Comparison of ENCODE assay signal across 9 cellular contexts in the genomic region with DNA sequence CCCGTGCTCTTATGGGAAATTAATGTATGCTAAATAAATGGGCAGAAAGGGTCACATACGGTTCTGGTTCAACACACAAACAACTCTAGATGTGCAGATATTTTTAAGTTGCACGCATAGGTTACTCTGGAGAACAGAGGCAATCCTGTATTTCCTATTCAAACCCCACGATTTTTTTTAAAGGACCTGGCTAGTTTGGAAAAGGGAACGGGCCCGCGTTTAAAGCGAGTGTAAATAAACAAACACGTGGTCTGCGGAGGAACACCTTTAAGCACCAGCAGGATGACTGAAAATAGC. TPM values are rescaled to one million over a fixed set of nuclear protein-coding genes. Genes with fewer than 3 reads are reported as not detected.
DNase-seq lines count a peak whose midpoint lies in the region; ATAC-seq and TF ChIP-seq lines count a peak whose summit lies in the region.
"Had no signal": no experiment of that assay in that cellular context is flagged by ENCODE, and none has a peak within 500 bp of the region (broad histone marks: within the 10 kb centered on the region; RNA-seq: fewer than 3 reads in every experiment).

No MANE protein-coding gene starts in this region.

- no peaks in the 10 kb centered on the region for H3K9me3 ChIP-seq in CD8-positive, alpha-beta T cell (ENCODE audit: low read length)
- H3K9me3 ChIP-seq in MG63, result no peaks in the 10 kb centered on the region

- no peaks in the 10 kb centered on the region for H3K9me3 Mint-ChIP-seq in CD8-positive, alpha-beta T cell
- no peaks in the 10 kb centered on the region for H3K9me3 Mint-ChIP-seq in natural killer cell treated with Interleukin-12 subunit alpha and Interleukin-12 subunit beta and Interleukin-15 and Interleukin-18, amount 100 ng/mL, for 72 hours

- no peak for ATAC-seq in CD8-positive, alpha-beta T cell
- ATAC-seq in GM21717 (IDR thresholded peaks at IDR 0.05; ENCODE audit: unreplicated experiment), result peak; percentile 30
- no peak for ATAC-seq in natural killer cell treated with Interleukin-12 subunit alpha and Interleukin-12 subunit beta and Interleukin-15 and Interleukin-18, amount 100 ng/mL, for 72 hours

- peak overlapping the region; percentile 72 for H3K27ac ChIP-seq in CD8-positive, alpha-beta T cell (ENCODE audit: low read depth, low read length)
- peak overlapping the region; percentile 73 to 85 for H3K27ac ChIP-seq in coronary artery

- peak overlapping the region; percentile 95 for H3K4me3 Mint-ChIP-seq in CD8-positive, alpha-beta T cell
- H3K4me3 Mint-ChIP-seq in natural killer cell treated with Interleukin-12 subunit alpha and Interleukin-12 subunit beta and Interleukin-15 and Interleukin-18, amount 100 ng/mL, for 72 hours, result peak overlapping the region; percentile 95

- CTCF ChIA-PET in CD8-positive, alpha-beta T cell (lab: Charles Lee), result interaction anchor here (1.5 kb wide), 1 partner anchor 12 kb away, joined by 4 read pairs; no protein-coding TSS in a partner anchor
- CTCF ChIA-PET in GM10248 (lab: Yijun Ruan, JAX), result no interaction called here

- H3K27me3 ChIP-seq in CD8-positive, alpha-beta T cell (ENCODE audit: insufficient read depth, low read length), result no peaks in the 10 kb centered on the region
- H3K27me3 ChIP-seq in MG63, result no peaks in the 10 kb centered on the region

- H3K36me3 ChIP-seq in CD8-positive, alpha-beta T cell (ENCODE audit: insufficient read depth, low read length), result peaks cover 6% of the 10 kb centered on the region
- H3K36me3 ChIP-seq in MG63, result peaks cover 26% of the 10 kb centered on the region

- H3K4me1 Mint-ChIP-seq in CD8-positive, alpha-beta T cell (ENCODE audit: low read depth), result peaks cover 53% of the 10 kb centered on the region
- H3K4me1 Mint-ChIP-seq in natural killer cell treated with Interleukin-12 subunit alpha and Interleukin-12 subunit beta and Interleukin-15 and Interleukin-18, amount 100 ng/mL, for 72 hours (ENCODE audit: low read depth in 2 of 2), result peaks cover 16 to 27% of the 10 kb centered on the region in 2 donors

- no peak for TF ChIP-seq CTCF in CD8-positive, alpha-beta T cell (IDR thresholded peaks at IDR 0.05)
- TF ChIP-seq CTCF in coronary artery (IDR thresholded peaks at IDR 0.05), result no peak
- no peak for TF ChIP-seq CTCF in GM10248 (IDR thresholded peaks at IDR 0.05; ENCODE audit: control extremely low read depth, extremely low read depth, low read depth, missing control alignments)

- intact Hi-C loops in CD8-positive, alpha-beta T cell (cut with DNase I, micrococcal nuclease), result loop anchor here (1.0 to 10.0 kb wide), 18 partner anchors 18 to 1899 kb away; a partner anchor contains a TSS

- peaks cover 33% of the 10 kb centered on the region for H3K4me1 ChIP-seq in CD8-positive, alpha-beta T cell (ENCODE audit: insufficient read depth, low read length)

- DNase-seq in CD8-positive, alpha-beta T cell, result no peak
- DNase-seq in MG63 (no peak), coronary artery (ENCODE audit: low spot score) (no peak), GM10248 (ENCODE audit: extremely low spot score) (no peak), HuH-7.5 (ENCODE audit: low spot score) (no peak), ACHN (no peak)
- DNase-seq in natural killer cell treated with Interleukin-12 subunit alpha and Interleukin-12 subunit beta and Interleukin-15 and Interleukin-18, amount 100 ng/mL, for 72 hours (ENCODE audit: low spot score), result no peak

- POLR2A ChIA-PET in CD8-positive, alpha-beta T cell (lab: Charles Lee), result no interaction called here
- POLR2A ChIA-PET in GM10248 (lab: Yijun Ruan, JAX), result interaction anchor here (0.5 to 0.6 kb wide), 2 partner anchors 845 to 1296 kb away, joined by 3 read pairs; a partner anchor contains a TSS

- peak overlapping the region; percentile 57 for H3K4me3 ChIP-seq in CD8-positive, alpha-beta T cell (ENCODE audit: low read depth, low read length)
- H3K4me3 ChIP-seq in MG63 (peak overlapping the region; percentile 91), coronary artery (peak overlapping the region; percentile 82)

- in situ Hi-C loops in ACHN (cut with HindIII; ENCODE audit: low pct_ligation_motif_present, low pct_unique_long_range_greater_than_20kb, low sequenced_read_pairs), result no loop called here

- H3K27ac Mint-ChIP-seq in CD8-positive, alpha-beta T cell, result peak overlapping the region; percentile 99
- H3K27ac Mint-ChIP-seq in natural killer cell treated with Interleukin-12 subunit alpha and Interleukin-12 subunit beta and Interleukin-15 and Interleukin-18, amount 100 ng/mL, for 72 hours, result peak overlapping the region; percentile 91 to 96

- H3K27me3 Mint-ChIP-seq in CD8-positive, alpha-beta T cell (ENCODE audit: low read depth), result no peaks in the 10 kb centered on the region
- H3K27me3 Mint-ChIP-seq in natural killer cell treated with Interleukin-12 subunit alpha and Interleukin-12 subunit beta and Interleukin-15 and Interleukin-18, amount 100 ng/mL, for 72 hours, result no peaks in the 10 kb centered on the region

- peaks cover 47% of the 10 kb centered on the region for H3K36me3 Mint-ChIP-seq in CD8-positive, alpha-beta T cell
- peaks cover 23% of the 10 kb centered on the region for H3K36me3 Mint-ChIP-seq in natural killer cell treated with Interleukin-12 subunit alpha and Interleukin-12 subunit beta and Interleukin-15 and Interleukin-18, amount 100 ng/mL, for 72 hours

RNA-seq across cellular contexts. Expression of a gene that starts 0.6 kb away (rescaled TPM):
- total RNA-seq in CD8-positive, alpha-beta T cell, result 10 to 100 TPM; 12.3 to 14.7 TPM
- 8.8 and 27.8 TPM in 2 replicates for total RNA-seq in MG63 (2014; rRNA removed; shearing (Covaris generic); ENCODE audit: low replicate concordance)
- total RNA-seq in natural killer cell treated with Interleukin-12 subunit alpha and Interleukin-12 subunit beta and Interleukin-15 and Interleukin-18, amount 100 ng/mL, for 72 hours, result 10 to 100 TPM; 27.7 to 57.7 TPM

RNA-seq across cellular contexts. Expression of a gene that starts 0.7 kb away (rescaled TPM):
- 10 to 100 TPM; 45.6 to 50.9 TPM for total RNA-seq in CD8-positive, alpha-beta T cell
- total RNA-seq in MG63 (2014; rRNA removed; shearing (Covaris generic); ENCODE audit: low replicate concordance), result 11.3 and 24.2 TPM in 2 replicates
- total RNA-seq in natural killer cell treated with Interleukin-12 subunit alpha and Interleukin-12 subunit beta and Interleukin-15 and Interleukin-18, amount 100 ng/mL, for 72 hours, result 10 to 100 TPM; 18.0 to 23.7 TPM

RNA-seq across cellular contexts. Expression of a gene that starts 19.2 kb away (rescaled TPM):
- not detected for total RNA-seq in CD8-positive, alpha-beta T cell
- not detected in 2 replicates for total RNA-seq in MG63 (2014; rRNA removed; shearing (Covaris generic); ENCODE audit: low replicate concordance)
- total RNA-seq in natural killer cell treated with Interleukin-12 subunit alpha and Interleukin-12 subunit beta and Interleukin-15 and Interleukin-18, amount 100 ng/mL, for 72 hours, result not detected
- total RNA-seq: NCI-H460 had no signal

RNA-seq across cellular contexts. Expression of a gene that starts 50.6 kb away (rescaled TPM):
- 1 to 10 TPM; 4.7 to 5.2 TPM for total RNA-seq in CD8-positive, alpha-beta T cell
- total RNA-seq in MG63 (2014; rRNA removed; shearing (Covaris generic); ENCODE audit: low replicate concordance), result 4.6 and 9.4 TPM in 2 replicates
- total RNA-seq in natural killer cell treated with Interleukin-12 subunit alpha and Interleukin-12 subunit beta and Interleukin-15 and Interleukin-18, amount 100 ng/mL, for 72 hours, result 1 to 10 TPM; 6.5 to 6.7 TPM
